In genomic region chr11:35293699-35294098, GRCh38 we compare ENCODE assay signal across 2 cellular contexts.
TF ChIP-seq lines count a peak whose summit lies in the region.

No MANE protein-coding gene starts in this region.

TF ChIP-seq in HepG2, 621 proteins besides CTCF, POLR2A, EP300 and RAD21:
- no peak for TF ChIP-seq ZNF687 (CRISPR knock-in tag; IDR thresholded peaks at IDR 0.05)
- no peak for TF ChIP-seq TFDP2 (CRISPR knock-in tag; IDR thresholded peaks at IDR 0.05)
- no peak for TF ChIP-seq SRSF4 (IDR thresholded peaks at IDR 0.05; ENCODE audit: low read depth, low read length, poor library complexity, severe bottlenecking)
- no peak for TF ChIP-seq ZBTB4 (CRISPR knock-in tag; IDR thresholded peaks at IDR 0.05; ENCODE audit: borderline replicate concordance)
- peak; percentile 59 for TF ChIP-seq ZNF629 (CRISPR knock-in tag; conservative IDR thresholded peaks at IDR 0.05)
- no peak for TF ChIP-seq JUNB (CRISPR knock-in tag; IDR thresholded peaks at IDR 0.05; ENCODE audit: borderline replicate concordance)

TF ChIP-seq in neural cell, 6 proteins besides CTCF, POLR2A, EP300 and RAD21 (continued from another document):
- TF ChIP-seq REST (IDR thresholded peaks at IDR 0.05; ENCODE audit: borderline replicate concordance) (no peak), MXI1 (conservative IDR thresholded peaks at IDR 0.05; ENCODE audit: poor library complexity, severe bottlenecking) (no peak)
